Comparison of ENCODE assay signal across 9 cellular contexts in genomic region chrX:129318375-129318774, GRCh38.
DNase-seq lines count a peak whose midpoint lies in the region; ATAC-seq, FAIRE-seq and TF ChIP-seq lines count a peak whose summit lies in the region.
"Had no signal": no experiment of that assay in that cellular context is flagged by ENCODE, and none has a peak within 500 bp of the region (broad histone marks: within the 10 kb centered on the region; RNA-seq: fewer than 3 reads in every experiment).

No MANE protein-coding gene starts in this region.

- H3K4me1 ChIP-seq in OCI-LY3 (ENCODE audit: low read length) (no peaks in the 10 kb centered on the region), pancreas (no peaks in the 10 kb centered on the region)

- intact Hi-C loops in pancreas (cut with DNase I), result no loop called here

- H3K36me3 ChIP-seq in OCI-LY3 (replicated peaks; ENCODE audit: low read depth, low read length), result no peaks in the 10 kb centered on the region
- no peaks in the 10 kb centered on the region for H3K36me3 ChIP-seq in pancreas

- H4K20me1 ChIP-seq in OCI-LY3 (ENCODE audit: insufficient read depth, low read length), result no peaks in the 10 kb centered on the region

- H3K27ac ChIP-seq in OCI-LY3 (ENCODE audit: low read length) (no peak overlapping the region), pancreas (no peak overlapping the region)

- TF ChIP-seq CTCF in OCI-LY3 (IDR thresholded peaks at IDR 0.05; ENCODE audit: low read depth, low read length), result peak; percentile 67
- TF ChIP-seq CTCF in fibroblast of villous mesenchyme (IDR thresholded peaks at IDR 0.05; ENCODE audit: insufficient read depth, low read depth, low read length), result peak; percentile 36
- no peak for TF ChIP-seq CTCF in pancreas (IDR thresholded peaks at IDR 0.05)

- no peaks in the 10 kb centered on the region for H3K27me3 ChIP-seq in OCI-LY3 (ENCODE audit: low read depth, low read length)
- H3K27me3 ChIP-seq in pancreas, result no peaks in the 10 kb centered on the region

- ATAC-seq in GM21367 (IDR thresholded peaks at IDR 0.05; ENCODE audit: unreplicated experiment), result no peak
- ATAC-seq in T-cell (replicated peaks in 1 of 4), result no peak
- no peak for ATAC-seq in pancreas

- no peak overlapping the region for H3K4me3 Mint-ChIP-seq in T-cell

- no peaks in the 10 kb centered on the region for H3K79me2 ChIP-seq in OCI-LY3 (ENCODE audit: low read length)

- peaks cover 0 to 21% of the 10 kb centered on the region in 2 donors for H3K27me3 Mint-ChIP-seq in T-cell

- CTCF ChIA-PET in T-cell (lab: Charles Lee), result interaction anchor here in 1 of 2 donors (0.7 kb wide), 1 partner anchor 50 kb away, joined by 3 read pairs; no protein-coding TSS in a partner anchor

- H3K4me2 ChIP-seq in OCI-LY3 (ENCODE audit: low read length), result no peak overlapping the region

- H3K36me3 Mint-ChIP-seq in T-cell, result no peaks in the 10 kb centered on the region

- H3K4me3 ChIP-seq in OCI-LY3 (ENCODE audit: low read length), result no peak overlapping the region
- no peak overlapping the region for H3K4me3 ChIP-seq in fibroblast of villous mesenchyme (ENCODE audit: low read depth, low read length)
- H3K4me3 ChIP-seq in pancreas, result no peak overlapping the region

- no peak overlapping the region for H2AFZ ChIP-seq in OCI-LY3 (ENCODE audit: low read depth, low read length)

- H3K27ac Mint-ChIP-seq in T-cell, result no peak overlapping the region

- FAIRE-seq in pancreas (lab: Jason Lieb, UNC), result no peak

- H3K9me3 ChIP-seq in OCI-LY3 (ENCODE audit: insufficient read depth, low read length), result no peaks in the 10 kb centered on the region
- no peaks in the 10 kb centered on the region for H3K9me3 ChIP-seq in pancreas

- H3K4me1 Mint-ChIP-seq in T-cell, result no peaks in the 10 kb centered on the region

- POLR2A ChIA-PET in T-cell (lab: Charles Lee), result no interaction called here

- no peak overlapping the region for H3K9ac ChIP-seq in OCI-LY3 (ENCODE audit: low read length)

- DNase-seq in AG08395 (ENCODE audit: low spot score) (peak; percentile 15), GM04503 (ENCODE audit: low read depth) (peak; percentile 3), fibroblast of villous mesenchyme (ENCODE audit: low read depth) (peak; percentile 19), T-cell (no peak), NCI-H2081 treated with DMSO at 0.1 percent for 48 hours (lab: John Stamatoyannopoulos, UW) (no peak), pancreas (no peak)
- DNase-seq: NCI-H1930 had no signal

- no peaks in the 10 kb centered on the region for H3K9me3 Mint-ChIP-seq in T-cell

- 43 to 46% methylated on average over 1 of the region's 1 CpG for WGBS in pancreas, 2 donors

Comparison
In these comparisons a context has a peak if more than half of its experiments do, and no peak if none do; other contexts are left out.
1. DNase-seq: peak in AG08395 (single experiment), GM04503 (single experiment) and fibroblast of villous mesenchyme (single experiment); none in T-cell (0 of 34), NCI-H2081 treated with DMSO at 0.1 percent for 48 hours (single experiment) and pancreas (0 of 6).
2. CTCF ChIP-seq: peak in OCI-LY3 (single experiment) and fibroblast of villous mesenchyme (single experiment); none in pancreas (0 of 4).